In genomic region chr5:35339616-35340100, GRCh38 we compare ENCODE assay signal across 25 cellular contexts.
"Had no signal": no experiment of that assay in that cellular context is flagged by ENCODE, and none has a peak within 500 bp of the region (broad histone marks: within the 10 kb centered on the region; RNA-seq: fewer than 3 reads in every experiment).

No MANE protein-coding gene starts in this region.

- ATAC-seq: HepG2, K562 had no signal

- FAIRE-seq: HepG2, K562, RCC 7860 had no signal

- DNase-seq: Kasumi-1, MM.1S, NCI-H1092 treated with DMSO at 0.1 percent for 48 hours, NCI-H1436, NCI-H187, NCI-H2029, NCI-H2081 treated with DMSO at 0.1 percent for 48 hours, NCI-H2171, NCI-H226, NCI-H446, NCI-H510A, NCI-H524 treated with DMSO at 0.1 percent for 48 hours, NCI-H69, NCI-H774, Right ventricle myocardium superior, RPMI8226, SIG-M5 had no signal

- H3K27ac ChIP-seq: HL-60, KMS-11, SJSA1, SK-N-MC had no signal

- H3K4me1 Mint-ChIP-seq: IgD-negative memory B cell had no signal

- H3K9ac ChIP-seq: KMS-11 had no signal

- H3K36me3 Mint-ChIP-seq: IgD-negative memory B cell had no signal

- H3K9me3 ChIP-seq: SJSA1 had no signal

- H3K4me1 ChIP-seq: SJSA1 had no signal

- H3K36me3 ChIP-seq: SJSA1 had no signal

- H3K4me3 ChIP-seq: K562, SJSA1, SK-N-MC had no signal

- H3K27ac Mint-ChIP-seq: IgD-negative memory B cell had no signal

- H3K4me2 ChIP-seq: KMS-11 had no signal

- H3K27me3 ChIP-seq: SJSA1 had no signal
